18 cellular contexts compared by ENCODE assay signal in genomic region chr19:18309525-18310064, GRCh38.
"Had no signal": no experiment of that assay in that cellular context is flagged by ENCODE, and none has a peak within 500 bp of the region (broad histone marks: within the 10 kb centered on the region; RNA-seq: fewer than 3 reads in every experiment).

No MANE protein-coding gene starts in this region.

- H3K9me3 Mint-ChIP-seq: activated CD4-positive, alpha-beta memory T cell treated with anti-CD3 and anti-CD28 coated beads, Interleukin-2, amount 10 ng/mL, durations not matched to agents 7 days and 5 days; naive thymus-derived CD4-positive, alpha-beta T cell; type B pancreatic cell had no signal

- H3K4me3 ChIP-seq: ascending aorta, breast epithelium, left ventricle myocardium inferior, mucosa of descending colon had no signal

- ATAC-seq: activated CD4-positive, alpha-beta T cell treated with anti-CD3 and anti-CD28 coated beads for 36 hours; naive thymus-derived CD4-positive, alpha-beta T cell had no signal

- H3K27ac ChIP-seq: left ventricle myocardium inferior had no signal

- H3K9me3 ChIP-seq: ascending aorta, breast epithelium, left ventricle myocardium inferior, mucosa of descending colon had no signal

- H3K27me3 ChIP-seq: ascending aorta, breast epithelium had no signal

- DNase-seq: activated CD4-positive, alpha-beta memory T cell treated with anti-CD3 and anti-CD28 coated beads, Interleukin-2, amount 10 ng/mL, durations not matched to agents 7 days and 5 days; activated CD4-positive, alpha-beta T cell treated with anti-CD3 and anti-CD28 coated beads for 36 hours; activated gamma-delta T cell treated with Interleukin-2 at 50 U/mL for 16 hours; cerebellar nuclear complex; effector memory CD4-positive, alpha-beta T cell; foreskin fibroblast; hypothalamus; left ventricle myocardium inferior; naive thymus-derived CD4-positive, alpha-beta T cell; retina; stimulated activated CD4-positive, alpha-beta T cell treated with anti-CD3 and anti-CD28 coated beads, Interleukin-4, amount 100 ng/mL, for 4 hours; stimulated activated CD8-positive, alpha-beta memory T cell treated with anti-CD3 and anti-CD28 coated beads, Interleukin-4, amount 100 ng/mL, for 48 hours; stimulated activated naive CD4-positive, alpha-beta T cell treated with Interleukin-2 at 50 U/mL for 16 hours; T-helper 2 cell had no signal

- H3K36me3 ChIP-seq: breast epithelium had no signal

- H3K4me3 Mint-ChIP-seq: activated CD4-positive, alpha-beta T cell treated with anti-CD3 and anti-CD28 coated beads for 36 hours; naive thymus-derived CD4-positive, alpha-beta T cell; type B pancreatic cell had no signal

- H3K27ac Mint-ChIP-seq: activated CD4-positive, alpha-beta T cell treated with anti-CD3 and anti-CD28 coated beads for 36 hours had no signal

- H3K27me3 Mint-ChIP-seq: activated CD4-positive, alpha-beta memory T cell treated with anti-CD3 and anti-CD28 coated beads, Interleukin-2, amount 10 ng/mL, durations not matched to agents 7 days and 5 days; activated CD4-positive, alpha-beta T cell treated with anti-CD3 and anti-CD28 coated beads for 36 hours; naive thymus-derived CD4-positive, alpha-beta T cell; type B pancreatic cell had no signal
